ENCODE assay signal across 1 cellular context in the genomic region with DNA sequence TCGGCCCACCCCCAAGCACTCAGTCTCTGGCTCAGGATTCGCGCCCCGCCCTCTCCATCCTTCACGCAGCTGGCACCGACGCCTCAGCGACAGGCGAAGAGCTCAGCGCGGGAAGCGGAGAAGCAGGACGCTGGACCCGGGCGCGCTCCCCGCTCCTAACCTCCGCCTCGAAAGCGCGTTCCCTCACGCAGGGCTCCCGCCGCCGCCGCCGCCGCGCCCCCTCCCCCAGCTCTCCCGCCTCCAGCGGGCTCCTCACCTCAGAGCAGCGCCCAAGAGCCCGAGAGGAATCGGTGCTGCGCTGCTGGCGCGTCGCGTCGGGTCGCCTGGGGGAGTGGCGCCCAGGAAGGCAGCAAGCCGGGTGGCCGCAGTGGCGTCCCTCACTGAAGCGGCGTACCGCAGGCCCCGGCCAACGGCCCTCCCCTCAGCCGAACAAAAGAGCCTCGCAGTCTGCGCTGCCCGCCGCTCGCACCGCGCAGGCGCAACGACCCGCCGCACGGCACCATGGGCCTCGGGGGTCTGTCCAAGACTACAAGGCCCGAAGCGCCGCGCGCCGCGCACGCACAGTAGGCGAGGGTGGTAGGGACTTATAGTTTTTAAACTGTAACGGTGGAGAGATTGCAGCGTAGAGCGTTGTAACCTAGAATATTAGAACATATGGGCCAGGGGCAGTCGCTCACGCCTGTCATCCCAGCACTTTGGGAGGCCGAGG.
TF ChIP-seq lines count a peak whose summit lies in the region.

Gene CBX1, minus strand, starts transcription at position 467 of the 709 bp plus-strand sequence. CDS start 24,474 bp downstream, outside the sequence.

TF ChIP-seq in K562, 482 proteins besides CTCF, POLR2A, EP300 and RAD21 (continued from another document and continues in another):
- TF ChIP-seq HCFC1 (IDR thresholded peaks at IDR 0.05; ENCODE audit: low read depth, low read length), result peak; percentile 94
- TF ChIP-seq ZNF398 (CRISPR knock-in tag; IDR thresholded peaks at IDR 0.05), result no peak
- TF ChIP-seq NR2C2 (CRISPR knock-in tag; IDR thresholded peaks at IDR 0.05), result peak; percentile 85
- TF ChIP-seq NR2C2 (tag; IDR thresholded peaks at IDR 0.05), result peak; percentile 93
- peak in 1 of 2 experiments; percentile 43; a peak in 2 of 4 replicates for TF ChIP-seq HDAC1 (IDR thresholded peaks at IDR 0.05)
- peak; percentile 77 for TF ChIP-seq ARID4B (CRISPR knock-in tag; IDR thresholded peaks at IDR 0.05)
- peak; percentile 93; the same call in 1 of the 2 replicates for TF ChIP-seq MTA3 (IDR thresholded peaks at IDR 0.05; ENCODE audit: borderline replicate concordance)
- no peak for TF ChIP-seq CEBPB (tag; IDR thresholded peaks at IDR 0.05)
- TF ChIP-seq CBX1 (IDR thresholded peaks at IDR 0.05; ENCODE audit: low read depth), result peak; percentile 92
- TF ChIP-seq SAP30 (IDR thresholded peaks at IDR 0.05; ENCODE audit: borderline replicate concordance, insufficient read depth, low read depth, low read length, poor library complexity, severe bottlenecking), result peak; percentile 54
- peak; percentile 48; the same call in 1 of the 2 replicates for TF ChIP-seq XRCC5 (IDR thresholded peaks at IDR 0.05; ENCODE audit: low read depth, low read length)
- TF ChIP-seq HLTF (IDR thresholded peaks at IDR 0.05), result peak; percentile 15; the same call in 1 of the 2 replicates
- no peak for TF ChIP-seq ZNF224 (CRISPR knock-in tag; IDR thresholded peaks at IDR 0.05)
- TF ChIP-seq MAZ (CRISPR knock-in tag; conservative IDR thresholded peaks at IDR 0.05 in 1 of 2, IDR thresholded peaks at IDR 0.05 in 1 of 2), result peak; percentile 87 to 88
- no peak for TF ChIP-seq ZNF696 (CRISPR knock-in tag; conservative IDR thresholded peaks at IDR 0.05)
- no peak for TF ChIP-seq NFE2L1 (tag; IDR thresholded peaks at IDR 0.05; ENCODE audit: borderline replicate concordance, low read depth)
- TF ChIP-seq, protein P1, sequence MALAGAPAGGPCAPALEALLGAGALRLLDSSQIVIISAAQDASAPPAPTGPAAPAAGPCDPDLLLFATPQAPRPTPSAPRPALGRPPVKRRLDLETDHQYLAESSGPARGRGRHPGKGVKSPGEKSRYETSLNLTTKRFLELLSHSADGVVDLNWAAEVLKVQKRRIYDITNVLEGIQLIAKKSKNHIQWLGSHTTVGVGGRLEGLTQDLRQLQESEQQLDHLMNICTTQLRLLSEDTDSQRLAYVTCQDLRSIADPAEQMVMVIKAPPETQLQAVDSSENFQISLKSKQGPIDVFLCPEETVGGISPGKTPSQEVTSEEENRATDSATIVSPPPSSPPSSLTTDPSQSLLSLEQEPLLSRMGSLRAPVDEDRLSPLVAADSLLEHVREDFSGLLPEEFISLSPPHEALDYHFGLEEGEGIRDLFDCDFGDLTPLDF (CRISPR knock-in tag; IDR thresholded peaks at IDR 0.05), result peak; percentile 54; the same call in 1 of the 2 replicates
- no peak for TF ChIP-seq ZBTB5 (IDR thresholded peaks at IDR 0.05)
- TF ChIP-seq ADNP (tag; IDR thresholded peaks at IDR 0.05), result no peak
- TF ChIP-seq SMARCB1 (IDR thresholded peaks at IDR 0.05; ENCODE audit: insufficient read length, low read depth), result no peak
- TF ChIP-seq YBX1 (IDR thresholded peaks at IDR 0.05), result no peak
- no peak for TF ChIP-seq SMC3 (conservative IDR thresholded peaks at IDR 0.05; ENCODE audit: insufficient read depth, low read depth, low read length)
- TF ChIP-seq ZKSCAN8 (CRISPR knock-in tag; IDR thresholded peaks at IDR 0.05), result no peak
- peak; percentile 97 for TF ChIP-seq TRIM28 (IDR thresholded peaks at IDR 0.05)
- no peak for TF ChIP-seq NCOA2 (IDR thresholded peaks at IDR 0.05; ENCODE audit: partially characterized antibody in 2 of 2)
- TF ChIP-seq CCNT2 (IDR thresholded peaks at IDR 0.05; ENCODE audit: borderline replicate concordance, extremely low read depth, insufficient read length, low read depth, low read length), result peak; percentile 63
- TF ChIP-seq ZNF324 (CRISPR knock-in tag; IDR thresholded peaks at IDR 0.05), result no peak
- no peak for TF ChIP-seq ZNF134 (CRISPR knock-in tag; conservative IDR thresholded peaks at IDR 0.05)
- peak; percentile 32; the same call in 1 of the 2 replicates for TF ChIP-seq ETV5 (CRISPR knock-in tag; IDR thresholded peaks at IDR 0.05; ENCODE audit: low read depth)
- TF ChIP-seq ILK (tag; IDR thresholded peaks at IDR 0.05; ENCODE audit: borderline replicate concordance, low read depth), result no peak
- TF ChIP-seq ZFX (CRISPR knock-in tag; IDR thresholded peaks at IDR 0.05), result peak; percentile 98
- TF ChIP-seq ETV6 (IDR thresholded peaks at IDR 0.05; ENCODE audit: borderline replicate concordance in 1 of 2, low read depth in 2 of 2, low read length in 1 of 2), result no peak
- TF ChIP-seq ETV6 (CRISPR knock-in tag; IDR thresholded peaks at IDR 0.05; ENCODE audit: borderline replicate concordance), result no peak
- no peak for TF ChIP-seq ZNF57 (CRISPR knock-in tag; IDR thresholded peaks at IDR 0.05)
- peak; percentile 72; the same call in 1 of the 2 replicates for TF ChIP-seq FOXM1 (IDR thresholded peaks at IDR 0.05; ENCODE audit: low read depth)
- TF ChIP-seq FOXM1 (CRISPR knock-in tag; IDR thresholded peaks at IDR 0.05; ENCODE audit: low read depth), result 0 out of 2 replicates have a peak, but pooled peaks have one; percentile 64
- TF ChIP-seq ZNF431 (CRISPR knock-in tag; IDR thresholded peaks at IDR 0.05), result peak; percentile 60; the same call in 1 of the 2 replicates
- no peak for TF ChIP-seq ZNF165 (CRISPR knock-in tag; IDR thresholded peaks at IDR 0.05; ENCODE audit: borderline replicate concordance)
- peak in 1 of 2 experiments; percentile 53; a peak in 1 of 4 replicates for TF ChIP-seq KDM1A (IDR thresholded peaks at IDR 0.05)
- peak; percentile 87; the same call in 1 of the 2 replicates for TF ChIP-seq ZBTB9 (CRISPR knock-in tag; IDR thresholded peaks at IDR 0.05)
- TF ChIP-seq, protein P2, sequence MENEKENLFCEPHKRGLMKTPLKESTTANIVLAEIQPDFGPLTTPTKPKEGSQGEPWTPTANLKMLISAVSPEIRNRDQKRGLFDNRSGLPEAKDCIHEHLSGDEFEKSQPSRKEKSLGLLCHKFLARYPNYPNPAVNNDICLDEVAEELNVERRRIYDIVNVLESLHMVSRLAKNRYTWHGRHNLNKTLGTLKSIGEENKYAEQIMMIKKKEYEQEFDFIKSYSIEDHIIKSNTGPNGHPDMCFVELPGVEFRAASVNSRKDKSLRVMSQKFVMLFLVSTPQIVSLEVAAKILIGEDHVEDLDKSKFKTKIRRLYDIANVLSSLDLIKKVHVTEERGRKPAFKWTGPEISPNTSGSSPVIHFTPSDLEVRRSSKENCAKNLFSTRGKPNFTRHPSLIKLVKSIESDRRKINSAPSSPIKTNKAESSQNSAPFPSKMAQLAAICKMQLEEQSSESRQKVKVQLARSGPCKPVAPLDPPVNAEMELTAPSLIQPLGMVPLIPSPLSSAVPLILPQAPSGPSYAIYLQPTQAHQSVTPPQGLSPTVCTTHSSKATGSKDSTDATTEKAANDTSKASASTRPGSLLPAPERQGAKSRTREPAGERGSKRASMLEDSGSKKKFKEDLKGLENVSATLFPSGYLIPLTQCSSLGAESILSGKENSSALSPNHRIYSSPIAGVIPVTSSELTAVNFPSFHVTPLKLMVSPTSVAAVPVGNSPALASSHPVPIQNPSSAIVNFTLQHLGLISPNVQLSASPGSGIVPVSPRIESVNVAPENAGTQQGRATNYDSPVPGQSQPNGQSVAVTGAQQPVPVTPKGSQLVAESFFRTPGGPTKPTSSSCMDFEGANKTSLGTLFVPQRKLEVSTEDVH (IDR thresholded peaks at IDR 0.05; ENCODE audit: low read depth, partially characterized antibody), result peak; percentile 65
- peak; percentile 88 for TF ChIP-seq MEIS2 (IDR thresholded peaks at IDR 0.05; ENCODE audit: partially characterized antibody)
- no peak for TF ChIP-seq ZNF175 (CRISPR knock-in tag; IDR thresholded peaks at IDR 0.05; ENCODE audit: low read depth)
- peak; percentile 93 for TF ChIP-seq MYBL2 (IDR thresholded peaks at IDR 0.05; ENCODE audit: low read depth)
- TF ChIP-seq MYBL2 (CRISPR knock-in tag; IDR thresholded peaks at IDR 0.05; ENCODE audit: borderline replicate concordance), result no peak
- 0 out of 2 replicates have a peak, but pooled peaks have one; percentile 51 for TF ChIP-seq RNF2 (IDR thresholded peaks at IDR 0.05)
- no peak for TF ChIP-seq ZSCAN29 (IDR thresholded peaks at IDR 0.05)
- TF ChIP-seq NR3C1 (CRISPR knock-in tag; IDR thresholded peaks at IDR 0.05), result no peak
- peak; percentile 44; the same call in 1 of the 2 replicates for TF ChIP-seq KLF13 (tag; IDR thresholded peaks at IDR 0.05; ENCODE audit: borderline replicate concordance, low read depth)
- TF ChIP-seq SMAD4 (CRISPR knock-in tag; conservative IDR thresholded peaks at IDR 0.05), result peak; percentile 91
- TF ChIP-seq ASH1L (IDR thresholded peaks at IDR 0.05; ENCODE audit: borderline replicate concordance, low read depth, partially characterized antibody), result no peak
- TF ChIP-seq, protein P3, sequence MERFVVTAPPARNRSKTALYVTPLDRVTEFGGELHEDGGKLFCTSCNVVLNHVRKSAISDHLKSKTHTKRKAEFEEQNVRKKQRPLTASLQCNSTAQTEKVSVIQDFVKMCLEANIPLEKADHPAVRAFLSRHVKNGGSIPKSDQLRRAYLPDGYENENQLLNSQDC (CRISPR knock-in tag; IDR thresholded peaks at IDR 0.05), result 0 out of 2 replicates have a peak, but pooled peaks have one; percentile 57
- no peak for TF ChIP-seq OTX1 (CRISPR knock-in tag; IDR thresholded peaks at IDR 0.05)
- TF ChIP-seq, protein P4, sequence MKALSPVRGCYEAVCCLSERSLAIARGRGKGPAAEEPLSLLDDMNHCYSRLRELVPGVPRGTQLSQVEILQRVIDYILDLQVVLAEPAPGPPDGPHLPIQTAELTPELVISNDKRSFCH (CRISPR knock-in tag; IDR thresholded peaks at IDR 0.05), result no peak
- TF ChIP-seq, protein P4 (tag; IDR thresholded peaks at IDR 0.05), result no peak
